20 cellular contexts compared by ENCODE assay signal in genomic region chr3:64888165-64888564, GRCh38.
"Had no signal": no experiment of that assay in that cellular context is flagged by ENCODE, and none has a peak within 500 bp of the region (broad histone marks: within the 10 kb centered on the region; RNA-seq: fewer than 3 reads in every experiment).

No MANE protein-coding gene starts in this region.

- H3K27ac ChIP-seq: ascending aorta, breast epithelium, right lobe of liver had no signal

- ATAC-seq: natural killer cell treated with Interleukin-12 subunit alpha and Interleukin-12 subunit beta and Interleukin-15 and Interleukin-18, amount 100 ng/mL, for 72 hours; stimulated activated naive CD8-positive, alpha-beta T cell treated with anti-CD3 and anti-CD28 coated beads, Interleukin-15, amount 100 ng/mL, for 72 hours had no signal

- H3K27me3 ChIP-seq: ascending aorta, breast epithelium, right lobe of liver, spleen had no signal

- H3K4me1 ChIP-seq: breast epithelium, prostate gland, right lobe of liver had no signal

- H3K4me3 ChIP-seq: ascending aorta, breast epithelium, dorsolateral prefrontal cortex, left ventricle myocardium inferior, prostate gland, right lobe of liver, spleen had no signal

- H3K36me3 ChIP-seq: ascending aorta, breast epithelium, left ventricle myocardium inferior, prostate gland, right lobe of liver, spleen had no signal

- DNase-seq: activated B cell treated with CpG ODN at 0.5 μM for 24 hours; activated CD4-positive, alpha-beta T cell treated with anti-CD3 and anti-CD28 coated beads, Interleukin-2, amount 10 ng/mL, durations not matched to agents 24 days and 14 days; activated CD8-positive, alpha-beta memory T cell treated with anti-CD3 and anti-CD28 coated beads for 24 hours; activated naive CD4-positive, alpha-beta T cell; dorsolateral prefrontal cortex; endodermal cell; erythroblast; hippocampal formation; kidney; left ventricle myocardium inferior; mesendoderm; nucleus accumbens; right lobe of liver; spleen; stimulated activated naive CD8-positive, alpha-beta T cell treated with anti-CD3 and anti-CD28 coated beads, Interleukin-15, amount 100 ng/mL, for 72 hours; SW 1271 had no signal

- H3K9me3 ChIP-seq: ascending aorta, breast epithelium, left ventricle myocardium inferior, prostate gland, right lobe of liver had no signal
